ENCODE assay signal across 9 cellular contexts in genomic region chr20:13220857-13221297, GRCh38. TPM values are rescaled to one million over a fixed set of nuclear protein-coding genes. Genes with fewer than 3 reads are reported as not detected.
DNase-seq lines count a peak whose midpoint lies in the region; ATAC-seq and TF ChIP-seq lines count a peak whose summit lies in the region.
"Had no signal": no experiment of that assay in that cellular context is flagged by ENCODE, and none has a peak within 500 bp of the region (broad histone marks: within the 10 kb centered on the region; RNA-seq: fewer than 3 reads in every experiment).

ISM1 (plus strand) TSS chr20:13221274; CDS start chr20:13221777, 503 bp downstream.

- no peaks in the 10 kb centered on the region for H3K36me3 ChIP-seq in HUES64 (ENCODE audit: insufficient read depth, low read length)

- H3K4me1 Mint-ChIP-seq in progenitor cell of endocrine pancreas (ENCODE audit: low read depth), result peaks cover 8% of the 10 kb centered on the region

- under 1% methylated on average over 38 of the region's 39 CpGs for WGBS in HUES64

- TF ChIP-seq POLR2A in GM18505 (IDR thresholded peaks at IDR 0.05; ENCODE audit: borderline replicate concordance, extremely low read depth, insufficient read depth, insufficient read length), result no peak
- no peak for TF ChIP-seq POLR2A in erythroblast (IDR thresholded peaks at IDR 0.05; ENCODE audit: low read length)

- no peak for TF ChIP-seq CTCF in progenitor cell of endocrine pancreas (IDR thresholded peaks at IDR 0.05; ENCODE audit: unreplicated experiment)

- H3K27me3 Mint-ChIP-seq in progenitor cell of endocrine pancreas, result peaks cover 79% of the 10 kb centered on the region

- H3K4me3 ChIP-seq in HUES64 (ENCODE audit: low read length), result peak within 1 kb of the TSS; percentile 50

- no peaks in the 10 kb centered on the region for H3K36me3 Mint-ChIP-seq in progenitor cell of endocrine pancreas (ENCODE audit: insufficient read depth)

- peaks cover 80% of the 10 kb centered on the region for H3K27me3 ChIP-seq in HUES64 (ENCODE audit: insufficient read depth, low read length)

- H3K4me3 Mint-ChIP-seq in progenitor cell of endocrine pancreas (ENCODE audit: low read depth), result peak within 1 kb of the TSS; percentile 78

- no peak within 1 kb of the TSS for H3K9ac ChIP-seq in HUES64 (ENCODE audit: low read depth, low read length)

- no peaks in the 10 kb centered on the region for H3K9me3 Mint-ChIP-seq in progenitor cell of endocrine pancreas (ENCODE audit: low read depth)

- peak within 1 kb of the TSS; percentile 42 for H3K27ac Mint-ChIP-seq in progenitor cell of endocrine pancreas

- ATAC-seq in GM18505 (IDR thresholded peaks at IDR 0.05; ENCODE audit: unreplicated experiment), result peak; percentile 3

- no peak within 1 kb of the TSS for H3K27ac ChIP-seq in HUES64 (ENCODE audit: low read depth, low read length)
- H3K27ac ChIP-seq: VCaP had no signal

- DNase-seq in activated T-cell treated with anti-CD3 and anti-CD28 coated beads for 48 hours (ENCODE audit: low read depth), result peak; percentile 27
- DNase-seq in germinal center (ENCODE audit: low spot score), result peak; percentile 5
- DNase-seq in progenitor cell of endocrine pancreas (ENCODE audit: low spot score, unreplicated experiment), result peak; percentile 26
- DNase-seq in erythroblast (lab: John Stamatoyannopoulos, UW), result no peak
- no peak for DNase-seq in SIG-M5 treated with dmso at 0.1 percent for 504 hours (lab: John Stamatoyannopoulos, UW; ENCODE audit: unreplicated experiment)
- DNase-seq in NK-92 treated with Interleukin-12 subunit alpha and Interleukin-12 subunit beta, amount 100 ng/mL, for 24 hours (lab: John Stamatoyannopoulos, UW), result no peak

- H3K4me1 ChIP-seq in HUES64 (ENCODE audit: insufficient read depth, low read length), result peaks cover 6% of the 10 kb centered on the region; the same call in 1 of the 2 replicates

- no peaks in the 10 kb centered on the region for H3K9me3 ChIP-seq in HUES64 (ENCODE audit: insufficient read depth, low read depth, low read length)

RNA-seq across cellular contexts. Expression of gene ISM1, which starts in this region (rescaled TPM):
- polyA plus RNA-seq in HUES64 (2013, experiment 1 of 2), result 1.5 TPM
- polyA plus RNA-seq in HUES64 (2013, experiment 2 of 2), result 1.1 TPM
- total RNA-seq in progenitor cell of endocrine pancreas, result 0.36 and 0.73 TPM in 2 replicates

Comparison
In these comparisons a context has a peak if more than half of its experiments do, and no peak if none do; other contexts are left out.
1. Peak in DNase-seq in progenitor cell of endocrine pancreas; RNA of the gene not detected or under 1 TPM.
2. DNase-seq: peak in activated T-cell treated with anti-CD3 and anti-CD28 coated beads for 48 hours (single experiment) and germinal center (single experiment); none in erythroblast (0 of 2), SIG-M5 treated with dmso at 0.1 percent for 504 hours (single experiment) and NK-92 treated with Interleukin-12 subunit alpha and Interleukin-12 subunit beta, amount 100 ng/mL, for 24 hours (single experiment).